1 cellular context compared by ENCODE assay signal in genomic region chrX:136130931-136131843, GRCh38.
TF ChIP-seq lines count a peak whose summit lies in the region.

No MANE protein-coding gene starts in this region.

TF ChIP-seq in K562, 482 proteins besides CTCF, POLR2A, EP300 and RAD21 (continued from another document and continues in another):
- peak; percentile 67; the same call in 1 of the 2 replicates for TF ChIP-seq TEAD4 (IDR thresholded peaks at IDR 0.05; ENCODE audit: low read length)
- no peak for TF ChIP-seq TEAD4 (CRISPR knock-in tag; IDR thresholded peaks at IDR 0.05; ENCODE audit: borderline replicate concordance)
- peak; percentile 98; the same call in 1 of the 2 replicates for TF ChIP-seq ESRRA (IDR thresholded peaks at IDR 0.05; ENCODE audit: borderline replicate concordance, low read depth)
- no peak for TF ChIP-seq MAZ (CRISPR knock-in tag; conservative IDR thresholded peaks at IDR 0.05 in 1 of 2, IDR thresholded peaks at IDR 0.05 in 1 of 2)
- no peak for TF ChIP-seq RBM22 (IDR thresholded peaks at IDR 0.05; ENCODE audit: low read depth, low read length, poor library complexity, severe bottlenecking)
- TF ChIP-seq CTBP1 (IDR thresholded peaks at IDR 0.05; ENCODE audit: borderline replicate concordance) = peak; percentile 97
- no peak for TF ChIP-seq NR2C2 (CRISPR knock-in tag; IDR thresholded peaks at IDR 0.05)
- peak; percentile 20; the same call in 1 of the 2 replicates for TF ChIP-seq NR2C2 (tag; IDR thresholded peaks at IDR 0.05)
- TF ChIP-seq ZNF589 (CRISPR knock-in tag; IDR thresholded peaks at IDR 0.05; ENCODE audit: low read depth) = 0 out of 2 replicates have a peak, but pooled peaks have one; percentile 49
- peak; percentile 90 for TF ChIP-seq FOSL1 (tag; conservative IDR thresholded peaks at IDR 0.05)
- no peak for TF ChIP-seq SMC3 (conservative IDR thresholded peaks at IDR 0.05; ENCODE audit: insufficient read depth, low read depth, low read length)
- TF ChIP-seq TAF15 (IDR thresholded peaks at IDR 0.05; ENCODE audit: low read depth, low read length) = no peak
- no peak for TF ChIP-seq ZNF778 (CRISPR knock-in tag; IDR thresholded peaks at IDR 0.05)
- TF ChIP-seq NCOA6 (IDR thresholded peaks at IDR 0.05) = no peak
- no peak for TF ChIP-seq RFX1 (IDR thresholded peaks at IDR 0.05)
- no peak for TF ChIP-seq ZBTB43 (CRISPR knock-in tag; IDR thresholded peaks at IDR 0.05)
- TF ChIP-seq ZBTB49 (CRISPR knock-in tag; IDR thresholded peaks at IDR 0.05; ENCODE audit: borderline replicate concordance) = no peak
- TF ChIP-seq HDGF (IDR thresholded peaks at IDR 0.05) = no peak
- 0 out of 2 replicates have a peak, but pooled peaks have one; percentile 45 for TF ChIP-seq SMAD4 (CRISPR knock-in tag; conservative IDR thresholded peaks at IDR 0.05)
- TF ChIP-seq TGIF2 (CRISPR knock-in tag; IDR thresholded peaks at IDR 0.05) = no peak
- no peak for TF ChIP-seq UBTF (IDR thresholded peaks at IDR 0.05; ENCODE audit: borderline replicate concordance in 1 of 2, low read depth in 2 of 2, low read length in 2 of 2)
- no peak for TF ChIP-seq AFF1 (IDR thresholded peaks at IDR 0.05; ENCODE audit: low read depth in 1 of 2, partially characterized antibody in 2 of 2)
- TF ChIP-seq FOXA3 (CRISPR knock-in tag; conservative IDR thresholded peaks at IDR 0.05 in 1 of 2, IDR thresholded peaks at IDR 0.05 in 1 of 2) = no peak
- TF ChIP-seq DACH1 (IDR thresholded peaks at IDR 0.05; ENCODE audit: partially characterized antibody) = no peak
- peak; percentile 60 to 85; a peak in 3 of 4 replicates for TF ChIP-seq TRIM24 (IDR thresholded peaks at IDR 0.05)
- no peak for TF ChIP-seq MCM5 (IDR thresholded peaks at IDR 0.05; ENCODE audit: low read depth)
- TF ChIP-seq CEBPB (tag; IDR thresholded peaks at IDR 0.05) = 0 out of 2 replicates have a peak, but pooled peaks have one; percentile 12
- no peak for TF ChIP-seq TFAM (CRISPR knock-in tag; conservative IDR thresholded peaks at IDR 0.05)
- peak; percentile 79; the same call in 1 of the 2 replicates for TF ChIP-seq SMARCE1 (IDR thresholded peaks at IDR 0.05)
- no peak for TF ChIP-seq ASH1L (IDR thresholded peaks at IDR 0.05; ENCODE audit: borderline replicate concordance, low read depth, partially characterized antibody)
- TF ChIP-seq ZBTB34 (CRISPR knock-in tag; IDR thresholded peaks at IDR 0.05) = no peak
- TF ChIP-seq HIVEP1 (CRISPR knock-in tag; IDR thresholded peaks at IDR 0.05) = no peak
- TF ChIP-seq SREBF1 (IDR thresholded peaks at IDR 0.05; ENCODE audit: borderline replicate concordance, low read depth, low read length) = no peak
- peak; percentile 71; the same call in 1 of the 2 replicates for TF ChIP-seq TRIM28 (IDR thresholded peaks at IDR 0.05)
- TF ChIP-seq CTCFL (IDR thresholded peaks at IDR 0.05; ENCODE audit: borderline replicate concordance, insufficient read depth, low read depth, low read length, poor library complexity, severe bottlenecking) = no peak
- TF ChIP-seq FIP1L1 (IDR thresholded peaks at IDR 0.05; ENCODE audit: low read depth, low read length, poor library complexity, severe bottlenecking) = no peak
- no peak for TF ChIP-seq CC2D1A (IDR thresholded peaks at IDR 0.05)
- no peak for TF ChIP-seq ZNF263 (CRISPR knock-in tag; IDR thresholded peaks at IDR 0.05; ENCODE audit: borderline replicate concordance)
- TF ChIP-seq ZNF717 (CRISPR knock-in tag; IDR thresholded peaks at IDR 0.05) = no peak
- TF ChIP-seq E2F8 (IDR thresholded peaks at IDR 0.05; ENCODE audit: low read depth, partially characterized antibody) = no peak
- TF ChIP-seq ADNP (tag; IDR thresholded peaks at IDR 0.05) = no peak
- TF ChIP-seq MYBL2 (IDR thresholded peaks at IDR 0.05; ENCODE audit: low read depth) = no peak
- TF ChIP-seq MYBL2 (CRISPR knock-in tag; IDR thresholded peaks at IDR 0.05; ENCODE audit: borderline replicate concordance) = no peak
- TF ChIP-seq MAFG (tag; conservative IDR thresholded peaks at IDR 0.05) = no peak
- TF ChIP-seq ATF4 (CRISPR knock-in tag; IDR thresholded peaks at IDR 0.05) = peak; percentile 61; the same call in 1 of the 2 replicates
- TF ChIP-seq CREM (IDR thresholded peaks at IDR 0.05; ENCODE audit: low read depth) = no peak
- TF ChIP-seq MLLT1 (IDR thresholded peaks at IDR 0.05) = peak in 1 of 2 experiments; percentile 86; a peak in 2 of 4 replicates
- TF ChIP-seq ZFP36 (IDR thresholded peaks at IDR 0.05; ENCODE audit: low read depth, low read length, partially characterized antibody) = no peak
- no peak for TF ChIP-seq ZC3H8 (IDR thresholded peaks at IDR 0.05)
- no peak for TF ChIP-seq CXXC5 (CRISPR knock-in tag; IDR thresholded peaks at IDR 0.05)
